ENCODE assay signal across 1 cellular context in the genomic region with DNA sequence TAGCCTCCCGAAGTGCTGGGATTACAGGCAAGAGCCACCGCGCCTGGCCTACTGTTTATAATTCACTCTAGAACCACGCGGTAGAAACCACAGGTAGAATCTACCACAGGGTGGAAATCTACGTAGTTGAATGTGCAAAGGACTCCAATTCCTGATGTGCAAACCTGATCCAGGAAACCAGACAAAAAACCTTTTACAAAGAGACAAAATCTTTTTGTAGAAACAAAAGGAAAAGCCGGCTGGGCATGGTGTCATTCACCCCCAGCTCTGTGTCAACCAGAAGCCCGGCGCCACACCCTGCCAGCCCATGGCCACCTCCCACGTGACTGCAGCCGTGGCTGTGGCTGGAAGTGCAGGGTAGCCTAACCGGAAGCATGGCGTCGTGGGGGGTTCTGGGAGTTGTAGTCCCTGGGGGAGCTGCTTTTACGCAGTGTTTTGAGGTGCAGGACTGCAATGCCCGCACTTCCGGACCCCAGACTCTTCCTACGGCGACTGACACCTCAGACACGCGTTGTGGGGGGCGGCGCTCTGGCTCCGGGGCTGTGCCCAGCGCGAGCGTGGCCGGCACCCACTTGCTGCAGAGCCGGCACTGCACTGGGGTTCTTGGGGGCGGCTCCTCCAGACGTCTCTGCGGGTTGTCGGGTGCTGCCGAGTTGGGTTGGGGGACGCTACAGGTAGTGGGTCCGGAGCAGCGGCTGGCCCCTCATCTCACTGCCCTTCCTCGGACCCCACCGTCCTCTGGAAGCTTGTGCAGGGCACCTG.
A peak's percentile ranks its signal among the peaks of the same experiment; 100 is the strongest.
TF ChIP-seq lines count a peak whose summit lies in the region.

No MANE protein-coding gene starts in this region.

TF ChIP-seq in A549, 52 proteins besides CTCF, POLR2A, EP300 and RAD21 (continued from another document):
- TF ChIP-seq ZC3H11A (IDR thresholded peaks at IDR 0.05): no peak
- TF ChIP-seq RCOR1 (IDR thresholded peaks at IDR 0.05; ENCODE audit: low read depth, low read length): no peak
- TF ChIP-seq JUN (IDR thresholded peaks at IDR 0.05): peak; percentile 51 to 67; a peak in 4 of 5 replicates
- TF ChIP-seq EHF (CRISPR knock-in tag; IDR thresholded peaks at IDR 0.05): no peak
- TF ChIP-seq, protein P1, sequence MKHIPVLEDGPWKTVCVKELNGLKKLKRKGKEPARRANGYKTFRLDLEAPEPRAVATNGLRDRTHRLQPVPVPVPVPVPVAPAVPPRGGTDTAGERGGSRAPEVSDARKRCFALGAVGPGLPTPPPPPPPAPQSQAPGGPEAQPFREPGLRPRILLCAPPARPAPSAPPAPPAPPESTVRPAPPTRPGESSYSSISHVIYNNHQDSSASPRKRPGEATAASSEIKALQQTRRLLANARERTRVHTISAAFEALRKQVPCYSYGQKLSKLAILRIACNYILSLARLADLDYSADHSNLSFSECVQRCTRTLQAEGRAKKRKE (CRISPR knock-in tag; IDR thresholded peaks at IDR 0.05; ENCODE audit: low read depth): no peak
- TF ChIP-seq HOXB5 (CRISPR knock-in tag; IDR thresholded peaks at IDR 0.05): no peak
- TF ChIP-seq ELK1 (IDR thresholded peaks at IDR 0.05; ENCODE audit: low read depth, low read length): 0 out of 2 replicates have a peak, but pooled peaks have one; percentile 49
- TF ChIP-seq CBX8 (IDR thresholded peaks at IDR 0.05): no peak
- TF ChIP-seq CHD4 (IDR thresholded peaks at IDR 0.05; ENCODE audit: borderline replicate concordance): no peak
- TF ChIP-seq FOSL2 (IDR thresholded peaks at IDR 0.05): no peak
- TF ChIP-seq FOSL2 (CRISPR knock-in tag; IDR thresholded peaks at IDR 0.05): no peak
- no peak for TF ChIP-seq CHD2 (IDR thresholded peaks at IDR 0.05; ENCODE audit: low read length, partially characterized antibody)
- 0 out of 2 replicates have a peak, but pooled peaks have one; percentile 51 for TF ChIP-seq TP53 (CRISPR knock-in tag; IDR thresholded peaks at IDR 0.05)
- 0 out of 2 replicates have a peak, but pooled peaks have one; percentile 48 for TF ChIP-seq E2F6 (IDR thresholded peaks at IDR 0.05; ENCODE audit: borderline replicate concordance, low read depth)
- TF ChIP-seq USF2 (IDR thresholded peaks at IDR 0.05): peak; percentile 93
- TF ChIP-seq RARB (CRISPR knock-in tag; IDR thresholded peaks at IDR 0.05): no peak
- no peak for TF ChIP-seq RNF2 (IDR thresholded peaks at IDR 0.05; ENCODE audit: borderline replicate concordance, low read depth)
- no peak for TF ChIP-seq KDM1A (IDR thresholded peaks at IDR 0.05; ENCODE audit: low read depth)
- no peak for TF ChIP-seq HEYL (CRISPR knock-in tag; IDR thresholded peaks at IDR 0.05)
- TF ChIP-seq, protein P2, sequence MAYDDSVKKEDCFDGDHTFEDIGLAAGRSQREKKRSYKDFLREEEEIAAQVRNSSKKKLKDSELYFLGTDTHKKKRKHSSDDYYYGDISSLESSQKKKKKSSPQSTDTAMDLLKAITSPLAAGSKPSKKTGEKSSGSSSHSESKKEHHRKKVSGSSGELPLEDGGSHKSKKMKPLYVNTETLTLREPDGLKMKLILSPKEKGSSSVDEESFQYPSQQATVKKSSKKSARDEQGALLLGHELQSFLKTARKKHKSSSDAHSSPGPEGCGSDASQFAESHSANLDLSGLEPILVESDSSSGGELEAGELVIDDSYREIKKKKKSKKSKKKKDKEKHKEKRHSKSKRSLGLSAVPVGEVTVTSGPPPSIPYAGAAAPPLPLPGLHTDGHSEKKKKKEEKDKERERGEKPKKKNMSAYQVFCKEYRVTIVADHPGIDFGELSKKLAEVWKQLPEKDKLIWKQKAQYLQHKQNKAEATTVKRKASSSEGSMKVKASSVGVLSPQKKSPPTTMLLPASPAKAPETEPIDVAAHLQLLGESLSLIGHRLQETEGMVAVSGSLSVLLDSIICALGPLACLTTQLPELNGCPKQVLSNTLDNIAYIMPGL (CRISPR knock-in tag; IDR thresholded peaks at IDR 0.05; ENCODE audit: borderline replicate concordance): 0 out of 2 replicates have a peak, but pooled peaks have one; percentile 17
- TF ChIP-seq KDM5A (IDR thresholded peaks at IDR 0.05): no peak
- TF ChIP-seq BHLHE40 (IDR thresholded peaks at IDR 0.05; ENCODE audit: low read depth, low read length): no peak
- TF ChIP-seq, protein P3, sequence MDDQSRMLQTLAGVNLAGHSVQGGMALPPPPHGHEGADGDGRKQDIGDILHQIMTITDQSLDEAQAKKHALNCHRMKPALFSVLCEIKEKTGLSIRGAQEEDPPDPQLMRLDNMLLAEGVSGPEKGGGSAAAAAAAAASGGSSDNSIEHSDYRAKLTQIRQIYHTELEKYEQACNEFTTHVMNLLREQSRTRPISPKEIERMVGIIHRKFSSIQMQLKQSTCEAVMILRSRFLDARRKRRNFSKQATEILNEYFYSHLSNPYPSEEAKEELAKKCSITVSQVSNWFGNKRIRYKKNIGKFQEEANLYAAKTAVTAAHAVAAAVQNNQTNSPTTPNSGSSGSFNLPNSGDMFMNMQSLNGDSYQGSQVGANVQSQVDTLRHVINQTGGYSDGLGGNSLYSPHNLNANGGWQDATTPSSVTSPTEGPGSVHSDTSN (IDR thresholded peaks at IDR 0.05): no peak
- TF ChIP-seq HOXB13 (CRISPR knock-in tag; IDR thresholded peaks at IDR 0.05; ENCODE audit: low read depth): no peak
TF ChIP-seq in A549: peak in this region for 10.
